ENCODE assay signal across 8 cellular contexts in the genomic region with DNA sequence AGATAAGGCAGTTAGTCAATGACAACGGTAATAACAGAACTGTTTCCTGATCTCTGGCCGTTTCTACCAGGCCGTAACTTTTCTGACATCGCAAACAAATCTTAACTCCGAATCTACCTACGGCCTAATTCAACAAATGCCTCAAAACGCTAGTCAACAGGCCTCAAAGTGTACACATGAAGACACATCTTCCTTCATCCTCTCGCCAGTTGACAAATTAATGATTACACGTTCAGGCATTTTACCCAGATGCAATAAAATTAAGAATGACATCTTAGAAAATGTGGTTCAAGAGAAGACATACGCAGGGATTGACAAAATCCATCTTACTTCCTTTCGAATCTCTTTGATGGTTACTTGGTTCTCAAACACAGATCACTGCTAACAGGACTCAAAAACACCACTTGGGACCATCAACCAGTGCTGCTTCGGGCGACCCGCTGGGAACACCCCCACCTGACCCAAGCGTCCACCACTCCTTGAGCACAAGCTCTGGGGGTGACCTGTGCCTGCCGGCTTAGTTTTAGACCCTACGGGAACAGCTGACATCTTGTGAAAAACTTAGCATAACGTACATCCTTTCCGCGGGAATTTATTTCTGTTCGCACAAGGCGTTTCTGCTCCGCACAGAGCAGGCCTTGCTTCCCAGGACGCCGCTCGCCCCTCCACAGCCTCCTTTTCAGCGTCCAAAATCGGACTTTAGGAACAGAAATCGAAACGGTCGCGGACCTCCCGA. TPM values are rescaled to one million over a fixed set of nuclear protein-coding genes. Genes with fewer than 3 reads are reported as not detected.
DNase-seq lines count a peak whose midpoint lies in the region; TF ChIP-seq lines count a peak whose summit lies in the region.

No MANE protein-coding gene starts in this region.

- H3K36me3 Mint-ChIP-seq in H9 (ENCODE audit: insufficient read depth in 1 of 3, low read depth in 3 of 3) (peaks cover 0 to 6% (median 0%) of the 10 kb centered on the region in 3 experiments; a peak in 2 of 7 replicates), glutamatergic neuron (ENCODE audit: unreplicated experiment) (no peaks in the 10 kb centered on the region)
- H3K36me3 Mint-ChIP-seq in activated naive CD4-positive, alpha-beta T cell treated with anti-CD3 and anti-CD28 coated beads, Interleukin-2, amount 50 U/mL, for 24 hours: no peaks in the 10 kb centered on the region

- no peak overlapping the region for H4K91ac ChIP-seq in H9 (ENCODE audit: insufficient read length, low read depth, low read length)

- DNase-seq in Daoy (ENCODE audit: low read depth): peak; percentile 41
- no peak for DNase-seq in H9
- DNase-seq in glutamatergic neuron: no peak
- DNase-seq in osteoblast (ENCODE audit: insufficient read length, low spot score, missing footprints): peak; percentile 96
- no peak for DNase-seq in NCI-H1092 treated with DMSO at 0.1 percent for 48 hours (lab: John Stamatoyannopoulos, UW)
- DNase-seq in NCI-H128 (lab: John Stamatoyannopoulos, UW; ENCODE audit: unreplicated experiment): no peak

- no peak overlapping the region for H3K56ac ChIP-seq in H9 (ENCODE audit: insufficient read length, low read depth, low read length)

- H3K27ac ChIP-seq in H9 (ENCODE audit: insufficient read length, low read depth, low read length): no peak overlapping the region
- peak overlapping the region; percentile 35 for H3K27ac ChIP-seq in OCI-LY1 (ENCODE audit: low read depth, low read length, poor library complexity, severe bottlenecking)
- peak overlapping the region; percentile 10 for H3K27ac ChIP-seq in osteoblast (ENCODE audit: low read depth, low read length)

- H3K9me3 ChIP-seq in H9 (ENCODE audit: control insufficient read depth, low read depth, low read length) (no peaks in the 10 kb centered on the region), OCI-LY1 (ENCODE audit: low read length) (no peaks in the 10 kb centered on the region), osteoblast (ENCODE audit: low read depth, low read length) (no peaks in the 10 kb centered on the region)

- no peak overlapping the region for H2BK120ac ChIP-seq in H9 (ENCODE audit: low read depth, low read length, poor library complexity, severe bottlenecking)

- H3K4me3 ChIP-seq in OCI-LY1 (ENCODE audit: low read depth, low read length, poor library complexity, severe bottlenecking) (peak overlapping the region; percentile 98), osteoblast (ENCODE audit: insufficient read depth, low read length) (peak overlapping the region; percentile 78)

- H3K36me3 ChIP-seq in OCI-LY1 (ENCODE audit: insufficient read depth, low read length) (0 out of 2 replicates have a peak, but pooled peaks cover 3% of the 10 kb centered on the region), osteoblast (ENCODE audit: insufficient read depth, low read length) (no peaks in the 10 kb centered on the region)

- H3K4me1 Mint-ChIP-seq in H9 (peaks cover 18% of the 10 kb centered on the region in 2 experiments), glutamatergic neuron (ENCODE audit: low read depth, unreplicated experiment) (peaks cover 7% of the 10 kb centered on the region)
- peaks cover 57% of the 10 kb centered on the region for H3K4me1 Mint-ChIP-seq in activated naive CD4-positive, alpha-beta T cell treated with anti-CD3 and anti-CD28 coated beads, Interleukin-2, amount 50 U/mL, for 24 hours

- H2AFZ ChIP-seq in H9 (ENCODE audit: low read length) (no peak overlapping the region), OCI-LY1 (ENCODE audit: low read length) (no peak overlapping the region), osteoblast (ENCODE audit: low read length) (peak overlapping the region; percentile 95)

- H3K79me1 ChIP-seq in H9 (ENCODE audit: insufficient read depth, low read depth, low read length, poor library complexity, severe bottlenecking): peaks cover 3% of the 10 kb centered on the region

- peak overlapping the region; percentile 56 for H3K9ac ChIP-seq in H9 (ENCODE audit: extremely low read depth, insufficient read length, low read length)
- H3K9ac ChIP-seq in OCI-LY1 (ENCODE audit: low read length): peak overlapping the region; percentile 88

- H3K9me2 ChIP-seq in OCI-LY1 (ENCODE audit: low read depth, low read length): no peaks in the 10 kb centered on the region

- no peak overlapping the region for H2BK20ac ChIP-seq in H9 (ENCODE audit: low read depth, low read length, poor library complexity, severe bottlenecking)

- H3K14ac ChIP-seq in H9 (ENCODE audit: insufficient read depth, low read length): peak overlapping the region; percentile 47

- H3T11ph ChIP-seq in H9 (ENCODE audit: low read length): no peak overlapping the region

- H2BK12ac ChIP-seq in H9 (ENCODE audit: insufficient read length, low read depth, low read length): no peak overlapping the region

- peak overlapping the region; percentile 66 for H3K18ac ChIP-seq in H9 (ENCODE audit: insufficient read length, low read depth, low read length)

- H2BK5ac ChIP-seq in H9 (ENCODE audit: insufficient read length, low read length): no peak overlapping the region

- peaks cover 11% of the 10 kb centered on the region for H3K23me2 ChIP-seq in H9 (ENCODE audit: insufficient read length, low read depth, low read length, poor library complexity, severe bottlenecking)

- H3K27me3 ChIP-seq in H9 (ENCODE audit: insufficient read depth, low read length) (peaks cover 3% of the 10 kb centered on the region; the same call in 1 of the 2 replicates), OCI-LY1 (ENCODE audit: insufficient read depth, low read length) (no peaks in the 10 kb centered on the region), osteoblast (ENCODE audit: insufficient read depth, low read length) (peaks cover 5% of the 10 kb centered on the region)

- peak overlapping the region; percentile 84 to 94 for H3K4me3 Mint-ChIP-seq in H9
- peak overlapping the region; percentile 95 for H3K4me3 Mint-ChIP-seq in activated naive CD4-positive, alpha-beta T cell treated with anti-CD3 and anti-CD28 coated beads, Interleukin-2, amount 50 U/mL, for 24 hours
- peak overlapping the region; percentile 93 for H3K4me3 Mint-ChIP-seq in glutamatergic neuron (ENCODE audit: unreplicated experiment)

- no peak overlapping the region for H2AK5ac ChIP-seq in H9 (ENCODE audit: insufficient read length, low read length)

- peaks cover 11% of the 10 kb centered on the region for H3F3A ChIP-seq in OCI-LY1 (ENCODE audit: insufficient read depth, low read length)

- no peak overlapping the region for H2BK15ac ChIP-seq in H9 (ENCODE audit: low read depth, low read length)

- peaks cover 49% of the 10 kb centered on the region for H3K27me3 Mint-ChIP-seq in H9 (ENCODE audit: low read depth)
- no peaks in the 10 kb centered on the region for H3K27me3 Mint-ChIP-seq in activated naive CD4-positive, alpha-beta T cell treated with anti-CD3 and anti-CD28 coated beads, Interleukin-2, amount 50 U/mL, for 24 hours
- peaks cover 12% of the 10 kb centered on the region for H3K27me3 Mint-ChIP-seq in glutamatergic neuron (ENCODE audit: unreplicated experiment)

- TF ChIP-seq CTCF in H9 (conservative IDR thresholded peaks at IDR 0.05): no peak
- TF ChIP-seq CTCF in OCI-LY1 (IDR thresholded peaks at IDR 0.05; ENCODE audit: low read length): no peak
- no peak for TF ChIP-seq CTCF in glutamatergic neuron (IDR thresholded peaks at IDR 0.05; ENCODE audit: partially characterized antibody, unreplicated experiment)
- no peak for TF ChIP-seq CTCF in osteoblast (IDR thresholded peaks at IDR 0.05; ENCODE audit: extremely low read depth, low read depth, low read length)

- H3K4me1 ChIP-seq in H9 (ENCODE audit: insufficient read depth, low read length) (no peaks in the 10 kb centered on the region), OCI-LY1 (ENCODE audit: insufficient read depth, low read length, severe bottlenecking) (peaks cover 39% of the 10 kb centered on the region), osteoblast (ENCODE audit: insufficient read depth, low read length) (peaks cover 7% of the 10 kb centered on the region)

- H3K4ac ChIP-seq in H9 (ENCODE audit: low read depth, low read length): no peak overlapping the region

- WGBS in H9 (ENCODE audit: extremely low coverage, insufficient read length, low lambda C conversion rate): no CpG with 5 or more reads among the region's 33 CpGs

- H3K79me2 ChIP-seq in H9 (ENCODE audit: insufficient read depth, low read length) (no peaks in the 10 kb centered on the region; the same call in 1 of the 2 replicates), OCI-LY1 (ENCODE audit: insufficient read depth, low read length) (0 out of 2 replicates have a peak, but pooled peaks cover 3% of the 10 kb centered on the region), osteoblast (ENCODE audit: insufficient read depth, low read length) (peaks cover 27% of the 10 kb centered on the region)

- H3K23ac ChIP-seq in H9 (ENCODE audit: insufficient read length, low read depth, low read length): no peak overlapping the region

- H4K8ac ChIP-seq in H9 (replicated peaks; ENCODE audit: insufficient read length, low read depth, low read length): no peak overlapping the region

- H3K27ac Mint-ChIP-seq in H9 (peak overlapping the region in 1 of 3 experiments; percentile 60; a peak in 1 of 7 replicates), glutamatergic neuron (ENCODE audit: unreplicated experiment) (peak overlapping the region; percentile 64)
- H3K27ac Mint-ChIP-seq in activated naive CD4-positive, alpha-beta T cell treated with anti-CD3 and anti-CD28 coated beads, Interleukin-2, amount 50 U/mL, for 24 hours: peak overlapping the region; percentile 96

- no peak overlapping the region for H4K5ac ChIP-seq in H9 (ENCODE audit: insufficient read length, low read depth, low read length)

- H4K20me1 ChIP-seq in H9 (ENCODE audit: control insufficient read depth, insufficient read depth, insufficient read length) (no peaks in the 10 kb centered on the region), OCI-LY1 (ENCODE audit: insufficient read depth, low read length) (0 out of 2 replicates have a peak, but pooled peaks cover 12% of the 10 kb centered on the region), osteoblast (ENCODE audit: insufficient read depth, low read length) (no peaks in the 10 kb centered on the region)

- 0 out of 5 replicates have a peak, but pooled peaks cover 0 to 4% of the 10 kb centered on the region in 2 experiments for H3K9me3 Mint-ChIP-seq in H9
- no peaks in the 10 kb centered on the region for H3K9me3 Mint-ChIP-seq in activated naive CD4-positive, alpha-beta T cell treated with anti-CD3 and anti-CD28 coated beads, Interleukin-2, amount 50 U/mL, for 24 hours
- H3K9me3 Mint-ChIP-seq in glutamatergic neuron (ENCODE audit: unreplicated experiment): peaks cover 9% of the 10 kb centered on the region

- peak overlapping the region; percentile 91 for H3K4me2 ChIP-seq in H9 (ENCODE audit: insufficient read depth, insufficient read length, low read length)
- peak overlapping the region; percentile 100 for H3K4me2 ChIP-seq in OCI-LY1 (ENCODE audit: low read length)
- H3K4me2 ChIP-seq in osteoblast (ENCODE audit: insufficient read depth, low read length): peak overlapping the region; percentile 93

RNA-seq across cellular contexts. Expression of a gene that starts 1.3 kb away (rescaled TPM):
- total RNA-seq in Daoy (2014; rRNA removed; shearing (Covaris generic)): 11.7 and 18.3 TPM in 2 replicates
- total RNA-seq in H9 (2021): 15.3 and 15.4 TPM in 2 replicates
- total RNA-seq in glutamatergic neuron (ENCODE audit: unreplicated experiment): 6.5 TPM
- total RNA-seq in osteoblast: 11.6 and 12.4 TPM in 2 replicates

Comparison
In these comparisons a context has a peak if more than half of its experiments do, and no peak if none do; other contexts are left out.
1. DNase-seq: peak in Daoy (single experiment) and osteoblast (single experiment); none in H9 (single experiment), glutamatergic neuron (single experiment), NCI-H1092 treated with DMSO at 0.1 percent for 48 hours (single experiment) and NCI-H128 (single experiment).
2. Peak in every context shown above with its lines, with median percentiles within 50 percentile points of each other: H3K4me2 ChIP-seq and H3K4me3 Mint-ChIP-seq.